Comparison of ENCODE assay signal across 9 cellular contexts in the genomic region with DNA sequence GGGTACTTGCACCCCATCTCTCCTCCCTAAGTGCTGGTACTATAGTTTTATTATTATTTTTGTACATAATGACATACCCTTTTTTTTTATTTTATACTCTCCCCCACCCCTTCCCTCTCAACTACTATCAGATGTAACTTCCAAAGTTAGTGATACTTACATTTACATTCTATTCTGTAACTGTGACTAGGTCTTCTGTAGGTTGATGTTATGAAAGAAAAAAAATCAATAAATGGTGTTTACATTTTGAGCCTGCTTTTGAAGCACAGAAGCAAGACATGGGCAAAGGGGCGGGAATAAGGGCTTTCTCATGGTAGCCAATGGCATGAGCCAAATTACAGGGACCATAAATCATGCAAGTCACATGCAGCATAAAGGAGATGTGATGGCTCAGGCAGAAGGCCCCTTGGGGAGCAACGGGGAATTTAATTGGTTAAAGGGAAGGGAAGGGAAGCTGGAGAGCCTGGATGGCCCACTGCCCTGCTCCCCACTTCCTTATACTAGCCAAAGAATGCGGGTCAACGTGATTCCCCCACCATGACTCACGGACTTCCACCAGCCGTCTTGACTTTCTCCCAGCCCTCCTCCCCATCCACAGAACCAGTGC. TPM values are rescaled to one million over a fixed set of nuclear protein-coding genes. Genes with fewer than 3 reads are reported as not detected.
DNase-seq lines count a peak whose midpoint lies in the region; ATAC-seq and TF ChIP-seq lines count a peak whose summit lies in the region.
"Had no signal": no experiment of that assay in that cellular context is flagged by ENCODE, and none has a peak within 500 bp of the region (broad histone marks: within the 10 kb centered on the region; RNA-seq: fewer than 3 reads in every experiment).

No MANE protein-coding gene starts in this region.

- H3K9me3 ChIP-seq in right cardiac atrium (ENCODE audit: control insufficient read depth, low read length) (no peaks in the 10 kb centered on the region), left ventricle myocardium inferior (replicated peaks) (peaks cover 6% of the 10 kb centered on the region), PC-3 (ENCODE audit: low read length) (no peaks in the 10 kb centered on the region)
- H3K9me3 ChIP-seq: right lobe of liver had no signal

- H2AFZ ChIP-seq in PC-3 (ENCODE audit: low read length): peak overlapping the region; percentile 27; the same call in 1 of the 2 replicates

- CTCF ChIA-PET in PC-3 (lab: Charles Lee): interaction anchor here (0.7 kb wide), 1 partner anchor 246 kb away, joined by 4 read pairs; no protein-coding TSS in a partner anchor

- H3K36me3 ChIP-seq in left ventricle myocardium inferior: no peaks in the 10 kb centered on the region
- H3K36me3 ChIP-seq in PC-3 (ENCODE audit: low read depth, low read length): no peaks in the 10 kb centered on the region
- H3K36me3 ChIP-seq: right lobe of liver had no signal

- DNase-seq in right cardiac atrium (peak; percentile 60 to 77 (median 68)), left ventricle myocardium inferior (no peak), PC-3 (peak; percentile 99), hepatic stellate cell (ENCODE audit: low spot score) (peak; percentile 84), NCI-H1105 (lab: John Stamatoyannopoulos, UW) (no peak), activated T-cell treated with anti-CD3 and anti-CD28 coated beads for 4 hours (no peak)
- DNase-seq in stimulated activated CD4-positive, alpha-beta T cell treated with anti-CD3 and anti-CD28 coated beads, Interleukin-4, amount 100 ng/mL, for 4 hours: no peak

- ATAC-seq in right cardiac atrium: peak in 1 of 2 donors; percentile 15
- peak; percentile 64 for ATAC-seq in PC-3
- no peak for ATAC-seq in GM21360 (IDR thresholded peaks at IDR 0.05; ENCODE audit: unreplicated experiment)
- ATAC-seq: right lobe of liver had no signal

- POLR2A ChIA-PET in PC-3 (lab: Charles Lee; ENCODE audit: unreplicated experiment): interaction anchor here (0.6 kb wide), 1 partner anchor 24 kb away, joined by 7 read pairs; no protein-coding TSS in a partner anchor

- no peaks in the 10 kb centered on the region for H3K9me2 ChIP-seq in PC-3 (replicated peaks; ENCODE audit: low read length)

- no peak overlapping the region for H3K9ac ChIP-seq in PC-3 (ENCODE audit: low read length)

- peaks cover 28% of the 10 kb centered on the region for H3K79me2 ChIP-seq in PC-3 (ENCODE audit: low read length)

- TF ChIP-seq CTCF in left ventricle myocardium inferior (IDR thresholded peaks at IDR 0.05; ENCODE audit: borderline replicate concordance) (no peak), PC-3 (conservative IDR thresholded peaks at IDR 0.05; ENCODE audit: low read depth, low read length) (no peak)

- H3K4me2 ChIP-seq in PC-3 (ENCODE audit: low read length): peak overlapping the region; percentile 90

- H3K27me3 ChIP-seq in right cardiac atrium (ENCODE audit: control insufficient read depth, insufficient read depth) (no peaks in the 10 kb centered on the region), left ventricle myocardium inferior (ENCODE audit: low read depth) (no peaks in the 10 kb centered on the region), PC-3 (ENCODE audit: low read length) (no peaks in the 10 kb centered on the region)
- H3K27me3 ChIP-seq: right lobe of liver had no signal

- H3K4me3 ChIP-seq in right cardiac atrium (ENCODE audit: low read length) (no peak overlapping the region), left ventricle myocardium inferior (no peak overlapping the region), PC-3 (ENCODE audit: low read length) (no peak overlapping the region)
- H3K4me3 ChIP-seq: right lobe of liver had no signal

- H3K4me1 ChIP-seq in right cardiac atrium (ENCODE audit: control insufficient read depth, insufficient read depth, low read length) (peaks cover 13% of the 10 kb centered on the region), left ventricle myocardium inferior (peaks cover 50% of the 10 kb centered on the region), PC-3 (ENCODE audit: insufficient read depth, low read length) (peaks cover 56% of the 10 kb centered on the region)

- no peak overlapping the region for H3K27ac ChIP-seq in right cardiac atrium (ENCODE audit: low read length)
- H3K27ac ChIP-seq in left ventricle myocardium inferior (replicated peaks): no peak overlapping the region
- peak overlapping the region; percentile 67 for H3K27ac ChIP-seq in PC-3 (ENCODE audit: low read length)
- H3K27ac ChIP-seq: right lobe of liver had no signal

- no TSS peak for BruUV-seq in PC-3 (replicated peaks; lab: Mats Ljungman, UMichigan)

- peaks cover 9% of the 10 kb centered on the region for H3F3A ChIP-seq in PC-3 (ENCODE audit: low read length, unreplicated experiment)

- 47% methylated on average over 6 of the region's 6 CpGs for WGBS in right cardiac atrium

- intact Hi-C loops in right cardiac atrium (cut with DNase I): no loop called here
- intact Hi-C loops in left ventricle myocardium inferior (cut with micrococcal nuclease): no loop called here
- intact Hi-C loops in PC-3 (cut with micrococcal nuclease): loop anchor here (5.0 kb wide), 1 partner anchor 34 kb away; no protein-coding TSS in a partner anchor

- H4K20me1 ChIP-seq in PC-3 (ENCODE audit: low read length): no peaks in the 10 kb centered on the region

RNA-seq across cellular contexts. Expression of a gene that starts 2.4 kb away (rescaled TPM):
- total RNA-seq in right cardiac atrium (100 to 1,000 TPM in 2 of 4 donors, 10 to 100 TPM in 2; 61.1 to 112 (median 96.7) TPM), left ventricle myocardium inferior (18.2 TPM), PC-3 (2014; rRNA removed) (69.3 and 72.7 TPM in 2 replicates)
- 81.6 TPM for polyA plus RNA-seq in right cardiac atrium

RNA-seq across cellular contexts. Expression of a gene that starts 26.3 kb away (rescaled TPM):
- total RNA-seq in right cardiac atrium (10 to 100 TPM; 22.9 to 62.0 (median 33.3) TPM), left ventricle myocardium inferior (23.7 TPM), PC-3 (2014; rRNA removed) (324 and 427 TPM in 2 replicates)
- 22.0 TPM for polyA plus RNA-seq in right cardiac atrium

RNA-seq across cellular contexts. Expression of a gene that starts 45.0 kb away (rescaled TPM):
- 1 to 10 TPM in 1 of 4 donors, under 1 TPM in 3; 0.34 to 1.1 (median 0.53) TPM for total RNA-seq in right cardiac atrium
- 0.57 TPM for polyA plus RNA-seq in right cardiac atrium
- total RNA-seq in left ventricle myocardium inferior: not detected
- not detected in 2 replicates for total RNA-seq in PC-3 (2014; rRNA removed)

RNA-seq across cellular contexts. Expression of a gene that starts 50.6 kb away (rescaled TPM):
- total RNA-seq in right cardiac atrium (under 1 TPM in 2 of 4 donors, not detected in 2; 0.46 to 0.59 TPM), left ventricle myocardium inferior (0.74 TPM), PC-3 (2014; rRNA removed) (20.0 and 28.0 TPM in 2 replicates)
- polyA plus RNA-seq in right cardiac atrium: 0.36 TPM

RNA-seq across cellular contexts. Expression of a gene that starts 50.7 kb away (rescaled TPM):
- total RNA-seq in right cardiac atrium (10 to 100 TPM; 74.4 to 93.0 (median 82.0) TPM), left ventricle myocardium inferior (85.0 TPM), PC-3 (2014; rRNA removed) (168 and 173 TPM in 2 replicates)
- polyA plus RNA-seq in right cardiac atrium: 194 TPM

Comparison
In these comparisons a context has a peak if more than half of its experiments do, and no peak if none do; other contexts are left out.
1. DNase-seq: peak in right cardiac atrium (3 of 3), PC-3 (single experiment) and hepatic stellate cell (single experiment); none in left ventricle myocardium inferior (single experiment), NCI-H1105 (single experiment), activated T-cell treated with anti-CD3 and anti-CD28 coated beads for 4 hours (single experiment) and stimulated activated CD4-positive, alpha-beta T cell treated with anti-CD3 and anti-CD28 coated beads, Interleukin-4, amount 100 ng/mL, for 4 hours (0 of 2).